5 cellular contexts compared by ENCODE assay signal in the genomic region with DNA sequence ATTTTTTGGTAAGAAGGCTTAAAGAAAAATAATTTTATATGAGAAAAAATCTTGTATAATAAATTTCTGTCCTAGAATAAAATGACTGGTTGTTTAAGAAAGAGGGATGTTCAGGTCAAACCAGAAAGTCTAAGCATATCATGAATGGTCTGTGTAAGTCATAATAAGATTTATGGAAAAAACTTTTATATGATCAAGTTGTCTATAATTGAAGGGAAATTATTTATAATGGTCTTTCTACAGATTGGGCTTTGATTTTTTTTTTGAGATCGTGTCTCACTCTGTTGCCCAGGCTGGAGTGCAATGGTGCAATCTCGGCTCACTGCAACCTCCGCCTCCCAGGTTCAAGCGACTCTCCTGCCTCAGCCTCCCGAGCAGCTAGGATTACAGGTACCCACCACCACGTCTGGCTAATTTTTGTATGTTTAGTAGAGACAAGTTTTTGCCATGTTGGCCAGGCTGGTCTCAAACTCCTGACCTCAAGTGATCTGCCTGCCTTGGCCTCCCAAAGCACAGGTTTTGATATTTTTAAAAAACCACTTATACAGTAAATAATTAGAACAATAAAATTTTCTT. TPM values are rescaled to one million over a fixed set of nuclear protein-coding genes. Genes with fewer than 3 reads are reported as not detected.
"Had no signal": no experiment of that assay in that cellular context is flagged by ENCODE, and none has a peak within 500 bp of the region (broad histone marks: within the 10 kb centered on the region; RNA-seq: fewer than 3 reads in every experiment).

No MANE protein-coding gene starts in this region.

RNA-seq across cellular contexts. Expression of a gene that starts 20.6 kb away (rescaled TPM):
- total RNA-seq: HT1080; Right ventricle myocardium superior; SJSA1; T-helper 1 cell treated with Interleukin-12 subunit alpha and Interleukin-12 subunit beta and Interleukin-4 antibody, amounts not matched to agents 30 ng/mL and 1 ng/mL, for 36 hours had no signal
- polyA plus RNA-seq: IgD-negative memory B cell had no signal

RNA-seq across cellular contexts. Expression of a gene that starts 22.3 kb away (rescaled TPM):
- total RNA-seq: HT1080; Right ventricle myocardium superior; SJSA1; T-helper 1 cell treated with Interleukin-12 subunit alpha and Interleukin-12 subunit beta and Interleukin-4 antibody, amounts not matched to agents 30 ng/mL and 1 ng/mL, for 36 hours had no signal
- polyA plus RNA-seq: IgD-negative memory B cell had no signal
